ENCODE assay signal across 1 cellular context in the genomic region with DNA sequence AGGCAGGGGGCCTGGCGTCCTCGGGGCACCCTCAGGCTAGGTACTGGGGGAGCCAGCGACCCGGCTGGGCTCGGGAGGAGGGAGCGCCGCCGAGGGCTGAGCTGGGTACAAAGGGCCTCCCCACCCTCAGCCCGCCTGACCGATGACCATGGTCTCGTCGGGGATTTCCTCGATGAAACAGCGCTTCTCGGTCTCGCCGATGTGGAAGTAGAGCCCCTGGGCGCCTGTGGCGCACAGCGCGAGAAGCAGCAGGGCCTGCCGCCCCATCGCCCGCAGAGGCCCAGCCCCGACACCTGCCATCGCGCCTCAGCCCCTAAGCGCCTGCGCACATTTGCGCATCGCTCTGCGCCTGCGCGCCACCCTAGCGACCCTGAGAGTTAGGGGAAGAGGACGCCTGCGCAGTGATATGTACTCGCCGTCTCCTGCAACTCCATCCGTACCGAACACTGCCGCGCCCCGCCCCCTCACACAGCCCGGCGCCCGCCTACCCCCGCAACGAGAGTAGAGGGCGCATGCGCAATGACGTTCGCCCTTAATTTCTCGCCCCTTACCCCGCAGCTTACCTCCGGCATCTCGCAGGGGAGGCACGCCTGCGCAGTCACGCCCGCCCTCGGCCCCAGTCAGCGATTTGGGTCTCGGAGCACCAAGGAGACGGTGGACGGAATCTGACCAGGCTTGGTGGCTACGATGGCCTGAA.
TF ChIP-seq lines count a peak whose summit lies in the region.

Gene TMED4, minus strand, starts transcription at position 325 of the 697 bp plus-strand sequence. Its CDS starts 25 bp downstream, at position 300.

TF ChIP-seq in K562, 482 proteins besides CTCF, POLR2A, EP300 and RAD21 (continued from another document and continues in another):
- TF ChIP-seq ZNF318 (IDR thresholded peaks at IDR 0.05; ENCODE audit: borderline replicate concordance in 1 of 2, low read depth in 1 of 2) (no peak), ZNF316 (IDR thresholded peaks at IDR 0.05) (peak; percentile 84), ZBTB2 (IDR thresholded peaks at IDR 0.05) (peak; percentile 99), ZNF639 (CRISPR knock-in tag; conservative IDR thresholded peaks at IDR 0.05 in 1 of 2, IDR thresholded peaks at IDR 0.05 in 1 of 2) (no peak), HDAC8 (tag; IDR thresholded peaks at IDR 0.05) (0 out of 2 replicates have a peak, but pooled peaks have one; percentile 10), FOXP1 (CRISPR knock-in tag; IDR thresholded peaks at IDR 0.05) (peak; percentile 75; the same call in 1 of the 2 replicates), TSC22D4 (tag; IDR thresholded peaks at IDR 0.05) (no peak), TBP (optimal IDR thresholded peaks at IDR 0.05; ENCODE audit: low read depth, low read length) (peak; percentile 68), SIN3A (IDR thresholded peaks at IDR 0.05; ENCODE audit: borderline replicate concordance in 2 of 2, control insufficient read depth in 1 of 2, low read depth in 2 of 2, low read length in 2 of 2) (peak in 1 of 2 experiments; percentile 11; a peak in 2 of 4 replicates), ZNF644 (tag; IDR thresholded peaks at IDR 0.05; ENCODE audit: low read depth) (no peak), CREB3 (tag; conservative IDR thresholded peaks at IDR 0.05; ENCODE audit: low read depth) (no peak), ATF1 (CRISPR knock-in tag; IDR thresholded peaks at IDR 0.05) (no peak), ATF1 (tag; IDR thresholded peaks at IDR 0.05) (peak; percentile 68), FIP1L1 (IDR thresholded peaks at IDR 0.05; ENCODE audit: low read depth, low read length, poor library complexity, severe bottlenecking) (peak; percentile 48), JUN (IDR thresholded peaks at IDR 0.05; ENCODE audit: borderline replicate concordance, low read depth, low read length) (no peak), JUN (CRISPR knock-in tag; IDR thresholded peaks at IDR 0.05; ENCODE audit: borderline replicate concordance) (0 out of 2 replicates have a peak, but pooled peaks have one; percentile 8), SMAD2 (IDR thresholded peaks at IDR 0.05; ENCODE audit: low read depth, low read length) (no peak), RNF219 (CRISPR knock-in tag; IDR thresholded peaks at IDR 0.05) (0 out of 2 replicates have a peak, but pooled peaks have one; percentile 41), MAFK (IDR thresholded peaks at IDR 0.05; ENCODE audit: low read length) (peak; percentile 61), YY1 (IDR thresholded peaks at IDR 0.05; ENCODE audit: borderline replicate concordance in 1 of 3, control insufficient read depth in 1 of 3, extremely low read depth in 1 of 3, insufficient read depth in 3 of 3, insufficient read length in 1 of 3, insufficient replicate concordance in 2 of 3, low read depth in 1 of 3, low read length in 2 of 3) (peak in 2 of 3 experiments; percentile 51 to 71), ATF4 (CRISPR knock-in tag; IDR thresholded peaks at IDR 0.05) (0 out of 2 replicates have a peak, but pooled peaks have one; percentile 31), HMGN3 (IDR thresholded peaks at IDR 0.05; ENCODE audit: borderline replicate concordance, extremely low read depth, insufficient read length, low read depth, low read length) (peak; percentile 66), RHOXF2B (CRISPR knock-in tag; conservative IDR thresholded peaks at IDR 0.05) (peak; percentile 62; the same call in 1 of the 2 replicates), POLR2G (IDR thresholded peaks at IDR 0.05; ENCODE audit: low read depth, low read length) (peak; percentile 89), ZNF280B (CRISPR knock-in tag; IDR thresholded peaks at IDR 0.05) (no peak), FOXM1 (IDR thresholded peaks at IDR 0.05; ENCODE audit: low read depth) (no peak), FOXM1 (CRISPR knock-in tag; IDR thresholded peaks at IDR 0.05; ENCODE audit: low read depth) (0 out of 2 replicates have a peak, but pooled peaks have one; percentile 2), TAF1 (IDR thresholded peaks at IDR 0.05; ENCODE audit: control insufficient read depth, extremely low read depth, insufficient read depth, low read length, severe bottlenecking) (peak; percentile 79), MEIS2 (IDR thresholded peaks at IDR 0.05; ENCODE audit: partially characterized antibody) (peak; percentile 98), PHF8 (IDR thresholded peaks at IDR 0.05; ENCODE audit: borderline replicate concordance, low read length) (peak; percentile 96; the same call in 1 of the 2 replicates), SPI1 (IDR thresholded peaks at IDR 0.05; ENCODE audit: borderline replicate concordance, low read depth, low read length) (no peak), POLR2H (tag; IDR thresholded peaks at IDR 0.05; ENCODE audit: low read depth) (peak; percentile 73), RBFOX2 (IDR thresholded peaks at IDR 0.05; ENCODE audit: low read depth, low read length) (peak; percentile 90), ZNF699 (CRISPR knock-in tag; IDR thresholded peaks at IDR 0.05; ENCODE audit: insufficient replicate concordance) (no peak)
- TF ChIP-seq, protein P1, sequence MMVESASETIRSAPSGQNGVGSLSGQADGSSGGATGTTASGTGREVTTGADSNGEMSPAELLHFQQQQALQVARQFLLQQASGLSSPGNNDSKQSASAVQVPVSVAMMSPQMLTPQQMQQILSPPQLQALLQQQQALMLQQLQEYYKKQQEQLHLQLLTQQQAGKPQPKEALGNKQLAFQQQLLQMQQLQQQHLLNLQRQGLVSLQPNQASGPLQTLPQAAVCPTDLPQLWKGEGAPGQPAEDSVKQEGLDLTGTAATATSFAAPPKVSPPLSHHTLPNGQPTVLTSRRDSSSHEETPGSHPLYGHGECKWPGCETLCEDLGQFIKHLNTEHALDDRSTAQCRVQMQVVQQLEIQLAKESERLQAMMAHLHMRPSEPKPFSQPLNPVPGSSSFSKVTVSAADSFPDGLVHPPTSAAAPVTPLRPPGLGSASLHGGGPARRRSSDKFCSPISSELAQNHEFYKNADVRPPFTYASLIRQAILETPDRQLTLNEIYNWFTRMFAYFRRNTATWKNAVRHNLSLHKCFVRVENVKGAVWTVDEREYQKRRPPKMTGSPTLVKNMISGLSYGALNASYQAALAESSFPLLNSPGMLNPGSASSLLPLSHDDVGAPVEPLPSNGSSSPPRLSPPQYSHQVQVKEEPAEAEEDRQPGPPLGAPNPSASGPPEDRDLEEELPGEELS (CRISPR knock-in tag; IDR thresholded peaks at IDR 0.05; ENCODE audit: borderline replicate concordance), result 0 out of 2 replicates have a peak, but pooled peaks have one; percentile 2
